ENCODE assay signal across 19 cellular contexts in genomic region chr6:55175078-55175777, GRCh38. TPM values are rescaled to one million over a fixed set of nuclear protein-coding genes. Genes with fewer than 3 reads are reported as not detected.
DNase-seq lines count a peak whose midpoint lies in the region; TF ChIP-seq lines count a peak whose summit lies in the region.
"Had no signal": no experiment of that assay in that cellular context is flagged by ENCODE, and none has a peak within 500 bp of the region (broad histone marks: within the 10 kb centered on the region; RNA-seq: fewer than 3 reads in every experiment).

No MANE protein-coding gene starts in this region.

- DNase-seq in NCI-H69 (lab: John Stamatoyannopoulos, UW): peak; percentile 86
- DNase-seq in hepatocyte (ENCODE audit: low spot score): no peak
- DNase-seq in progenitor cell of endocrine pancreas (ENCODE audit: low spot score, unreplicated experiment): no peak
- no peak for DNase-seq in esophagus muscularis mucosa (ENCODE audit: extremely low spot score)
- DNase-seq in SW480 (ENCODE audit: low spot score): no peak
- no peak for DNase-seq in amygdala (lab: John Stamatoyannopoulos, UW)
- DNase-seq in OCI-M1 (lab: John Stamatoyannopoulos, UW): no peak
- DNase-seq: activated CD4-positive, CD25-positive, alpha-beta regulatory T cell; C1 segment of cervical spinal cord; central memory CD4-positive, alpha-beta T cell; EL; Karpas-422; midbrain; stimulated activated naive CD8-positive, alpha-beta T cell treated with anti-CD3 and anti-CD28 coated beads, Interleukin-15, amount 100 ng/mL, for 72 hours; SW 1271 had no signal

- no peaks in the 10 kb centered on the region for H4K20me1 ChIP-seq in hepatocyte (ENCODE audit: insufficient read depth, poor library complexity, severe bottlenecking)

- POLR2A ChIA-PET in HEK293 (lab: Yijun Ruan, JAX): interaction anchor here (0.6 kb wide), 1 partner anchor 87 kb away, joined by 5 read pairs; no protein-coding TSS in a partner anchor

- no peak for TF ChIP-seq EP300 in esophagus muscularis mucosa (IDR thresholded peaks at IDR 0.05)

- peak overlapping the region; percentile 31 for H3K4me3 ChIP-seq in HEK293 (ENCODE audit: low read depth, low read length)
- H3K4me3 ChIP-seq in hepatocyte: peak overlapping the region; percentile 39
- H3K4me3 ChIP-seq in esophagus muscularis mucosa: peak overlapping the region in 2 of 4 donors; percentile 24 to 34
- H3K4me3 ChIP-seq: right lobe of liver had no signal

- no peaks in the 10 kb centered on the region for H3K36me3 Mint-ChIP-seq in progenitor cell of endocrine pancreas (ENCODE audit: insufficient read depth)
- H3K36me3 Mint-ChIP-seq: activated naive CD4-positive, alpha-beta T cell treated with anti-CD3 and anti-CD28 coated beads, Interleukin-2, amount 50 U/mL, for 24 hours had no signal

- peaks cover 8% of the 10 kb centered on the region; the same call in 1 of the 2 replicates for H3K4me1 ChIP-seq in HEK293 (ENCODE audit: control insufficient read depth, insufficient read depth, low read length)
- peaks cover 8% of the 10 kb centered on the region for H3K4me1 ChIP-seq in hepatocyte (ENCODE audit: insufficient read depth)
- peaks cover 3 to 14% (median 14%) of the 10 kb centered on the region in 4 donors for H3K4me1 ChIP-seq in esophagus muscularis mucosa
- H3K4me1 ChIP-seq: right lobe of liver had no signal

- no peaks in the 10 kb centered on the region for H3K9me2 ChIP-seq in hepatocyte (replicated peaks; ENCODE audit: insufficient read depth)

- no peaks in the 10 kb centered on the region for H3K79me2 ChIP-seq in hepatocyte

- intact Hi-C loops in esophagus muscularis mucosa (cut with DNase I): no loop called here

- no peaks in the 10 kb centered on the region for H3K9me3 Mint-ChIP-seq in progenitor cell of endocrine pancreas (ENCODE audit: low read depth)

- H3K4me3 Mint-ChIP-seq in progenitor cell of endocrine pancreas (ENCODE audit: low read depth): peak overlapping the region; percentile 47
- H3K4me3 Mint-ChIP-seq: activated naive CD4-positive, alpha-beta T cell treated with anti-CD3 and anti-CD28 coated beads, Interleukin-2, amount 50 U/mL, for 24 hours; stimulated activated naive CD8-positive, alpha-beta T cell treated with anti-CD3 and anti-CD28 coated beads, Interleukin-15, amount 100 ng/mL, for 72 hours had no signal

- TF ChIP-seq CTCF in HEK293 (tag by site-specific recombination; IDR thresholded peaks at IDR 0.05): peak; percentile 37; the same call in 1 of the 2 replicates
- TF ChIP-seq CTCF in hepatocyte (IDR thresholded peaks at IDR 0.05; ENCODE audit: poor library complexity): no peak
- TF ChIP-seq CTCF in progenitor cell of endocrine pancreas (IDR thresholded peaks at IDR 0.05; ENCODE audit: unreplicated experiment): no peak
- no peak for TF ChIP-seq CTCF in esophagus muscularis mucosa (IDR thresholded peaks at IDR 0.05)

- H3K36me3 ChIP-seq in HEK293 (ENCODE audit: control insufficient read depth in 2 of 2, insufficient read depth in 1 of 2, low read length in 2 of 2) (no peaks in the 10 kb centered on the region), hepatocyte (replicated peaks; ENCODE audit: insufficient read depth, low read depth) (no peaks in the 10 kb centered on the region), esophagus muscularis mucosa (no peaks in the 10 kb centered on the region)
- H3K36me3 ChIP-seq: right lobe of liver had no signal

- WGBS in hepatocyte (ENCODE audit: low lambda C conversion rate, missing lambda C conversion rate): 19% methylated on average over 11 of the region's 11 CpGs
- 14% methylated on average over 11 of the region's 11 CpGs for WGBS in esophagus muscularis mucosa

- peaks cover 57% of the 10 kb centered on the region for H3K27me3 Mint-ChIP-seq in progenitor cell of endocrine pancreas

- H3K27ac ChIP-seq in HEK293 (ENCODE audit: extremely low read depth, low read depth, low read length) (no peak overlapping the region), hepatocyte (no peak overlapping the region), esophagus muscularis mucosa (replicated peaks in 1 of 4) (no peak overlapping the region)
- H3K27ac ChIP-seq: right lobe of liver had no signal

- CTCF ChIA-PET in HEK293 (lab: Yijun Ruan, JAX): interaction anchor here (0.7 to 1.8 kb wide), 5 partner anchors 9 to 1188 kb away, joined by 3 to 9 read pairs (median 3); no protein-coding TSS in a partner anchor

- peaks cover 4% of the 10 kb centered on the region for H3K4me1 Mint-ChIP-seq in progenitor cell of endocrine pancreas (ENCODE audit: low read depth)
- H3K4me1 Mint-ChIP-seq: activated naive CD4-positive, alpha-beta T cell treated with anti-CD3 and anti-CD28 coated beads, Interleukin-2, amount 50 U/mL, for 24 hours; stimulated activated naive CD8-positive, alpha-beta T cell treated with anti-CD3 and anti-CD28 coated beads, Interleukin-15, amount 100 ng/mL, for 72 hours had no signal

- peak overlapping the region; percentile 66 for H2AFZ ChIP-seq in hepatocyte

- H3K27me3 ChIP-seq in hepatocyte: peaks cover 63% of the 10 kb centered on the region
- H3K27me3 ChIP-seq in esophagus muscularis mucosa: peaks cover 0 to 37% (median 10%) of the 10 kb centered on the region in 4 donors
- H3K27me3 ChIP-seq: right lobe of liver had no signal

- H3K27ac Mint-ChIP-seq in progenitor cell of endocrine pancreas: no peak overlapping the region
- H3K27ac Mint-ChIP-seq: activated naive CD4-positive, alpha-beta T cell treated with anti-CD3 and anti-CD28 coated beads, Interleukin-2, amount 50 U/mL, for 24 hours; stimulated activated naive CD8-positive, alpha-beta T cell treated with anti-CD3 and anti-CD28 coated beads, Interleukin-15, amount 100 ng/mL, for 72 hours had no signal

- no peak for TF ChIP-seq POLR2A in esophagus muscularis mucosa (IDR thresholded peaks at IDR 0.05; ENCODE audit: low read depth)

- peak overlapping the region; percentile 92 for H3K4me2 ChIP-seq in hepatocyte

- H3K9me3 ChIP-seq in HEK293 (ENCODE audit: control insufficient read depth, insufficient read depth, low read depth, low read length) (no peaks in the 10 kb centered on the region), hepatocyte (ENCODE audit: low read depth) (no peaks in the 10 kb centered on the region), esophagus muscularis mucosa (no peaks in the 10 kb centered on the region)
- H3K9me3 ChIP-seq: right lobe of liver had no signal

TF ChIP-seq in HEK293, 187 proteins besides CTCF, POLR2A, EP300 and RAD21 (continues in another document):
- 0 out of 2 replicates have a peak, but pooled peaks have one; percentile 12 for TF ChIP-seq ZNF518A (tag by site-specific recombination; conservative IDR thresholded peaks at IDR 0.05; ENCODE audit: low read depth)
- peak; percentile 12; the same call in 1 of the 2 replicates for TF ChIP-seq ZNF335 (tag by site-specific recombination; conservative IDR thresholded peaks at IDR 0.05)
- TF ChIP-seq EGR2 (tag by site-specific recombination; IDR thresholded peaks at IDR 0.05; ENCODE audit: low read depth): peak; percentile 64; the same call in 1 of the 2 replicates
- TF ChIP-seq, protein P1, sequence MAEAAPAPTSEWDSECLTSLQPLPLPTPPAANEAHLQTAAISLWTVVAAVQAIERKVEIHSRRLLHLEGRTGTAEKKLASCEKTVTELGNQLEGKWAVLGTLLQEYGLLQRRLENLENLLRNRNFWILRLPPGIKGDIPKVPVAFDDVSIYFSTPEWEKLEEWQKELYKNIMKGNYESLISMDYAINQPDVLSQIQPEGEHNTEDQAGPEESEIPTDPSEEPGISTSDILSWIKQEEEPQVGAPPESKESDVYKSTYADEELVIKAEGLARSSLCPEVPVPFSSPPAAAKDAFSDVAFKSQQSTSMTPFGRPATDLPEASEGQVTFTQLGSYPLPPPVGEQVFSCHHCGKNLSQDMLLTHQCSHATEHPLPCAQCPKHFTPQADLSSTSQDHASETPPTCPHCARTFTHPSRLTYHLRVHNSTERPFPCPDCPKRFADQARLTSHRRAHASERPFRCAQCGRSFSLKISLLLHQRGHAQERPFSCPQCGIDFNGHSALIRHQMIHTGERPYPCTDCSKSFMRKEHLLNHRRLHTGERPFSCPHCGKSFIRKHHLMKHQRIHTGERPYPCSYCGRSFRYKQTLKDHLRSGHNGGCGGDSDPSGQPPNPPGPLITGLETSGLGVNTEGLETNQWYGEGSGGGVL (tag by site-specific recombination; IDR thresholded peaks at IDR 0.05): peak; percentile 18; the same call in 1 of the 2 replicates
- TF ChIP-seq ZIC2 (tag by site-specific recombination; IDR thresholded peaks at IDR 0.05): 0 out of 2 replicates have a peak, but pooled peaks have one; percentile 23

RNA-seq across cellular contexts. Expression of gene HCRTR2, which starts 0.9 kb away (rescaled TPM):
- total RNA-seq in hepatocyte (0.16 and 0.17 TPM in 2 replicates), progenitor cell of endocrine pancreas (not detected in 2 replicates), esophagus muscularis mucosa (not detected)
- 0.18 and 0.35 TPM in 2 replicates for polyA plus RNA-seq in hepatocyte
- total RNA-seq: right lobe of liver had no signal
- polyA plus RNA-seq: esophagus had no signal
